ENCODE assay signal across 1 cellular context in genomic region chr22:46013460-46014416, GRCh38.
TF ChIP-seq lines count a peak whose summit lies in the region.

No MANE protein-coding gene starts in this region.

TF ChIP-seq in HEK293, 187 proteins besides CTCF, POLR2A, EP300 and RAD21 (continued from another document):
- peak; percentile 92 for TF ChIP-seq ZNF2 (tag by site-specific recombination; IDR thresholded peaks at IDR 0.05)
- TF ChIP-seq WT1 (tag by site-specific recombination; IDR thresholded peaks at IDR 0.05) = peak; percentile 58
- TF ChIP-seq, protein P1, sequence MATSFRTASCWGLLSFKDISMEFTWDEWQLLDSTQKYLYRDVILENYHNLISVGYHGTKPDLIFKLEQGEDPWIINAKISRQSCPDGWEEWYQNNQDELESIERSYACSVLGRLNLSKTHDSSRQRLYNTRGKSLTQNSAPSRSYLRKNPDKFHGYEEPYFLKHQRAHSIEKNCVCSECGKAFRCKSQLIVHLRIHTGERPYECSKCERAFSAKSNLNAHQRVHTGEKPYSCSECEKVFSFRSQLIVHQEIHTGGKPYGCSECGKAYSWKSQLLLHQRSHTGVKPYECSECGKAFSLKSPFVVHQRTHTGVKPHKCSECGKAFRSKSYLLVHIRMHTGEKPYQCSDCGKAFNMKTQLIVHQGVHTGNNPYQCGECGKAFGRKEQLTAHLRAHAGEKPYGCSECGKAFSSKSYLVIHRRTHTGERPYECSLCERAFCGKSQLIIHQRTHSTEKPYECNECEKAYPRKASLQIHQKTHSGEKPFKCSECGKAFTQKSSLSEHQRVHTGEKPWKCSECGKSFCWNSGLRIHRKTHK (tag by site-specific recombination; IDR thresholded peaks at IDR 0.05) = no peak
- 0 out of 2 replicates have a peak, but pooled peaks have one; percentile 32 for TF ChIP-seq ZNF561 (tag by site-specific recombination; IDR thresholded peaks at IDR 0.05; ENCODE audit: borderline replicate concordance)
- peak; percentile 76; the same call in 1 of the 2 replicates for TF ChIP-seq ZFP69B (tag by site-specific recombination; IDR thresholded peaks at IDR 0.05)
- peak; percentile 100 for TF ChIP-seq KLF9 (tag by site-specific recombination; IDR thresholded peaks at IDR 0.05; ENCODE audit: low read depth)
- TF ChIP-seq, protein P2, sequence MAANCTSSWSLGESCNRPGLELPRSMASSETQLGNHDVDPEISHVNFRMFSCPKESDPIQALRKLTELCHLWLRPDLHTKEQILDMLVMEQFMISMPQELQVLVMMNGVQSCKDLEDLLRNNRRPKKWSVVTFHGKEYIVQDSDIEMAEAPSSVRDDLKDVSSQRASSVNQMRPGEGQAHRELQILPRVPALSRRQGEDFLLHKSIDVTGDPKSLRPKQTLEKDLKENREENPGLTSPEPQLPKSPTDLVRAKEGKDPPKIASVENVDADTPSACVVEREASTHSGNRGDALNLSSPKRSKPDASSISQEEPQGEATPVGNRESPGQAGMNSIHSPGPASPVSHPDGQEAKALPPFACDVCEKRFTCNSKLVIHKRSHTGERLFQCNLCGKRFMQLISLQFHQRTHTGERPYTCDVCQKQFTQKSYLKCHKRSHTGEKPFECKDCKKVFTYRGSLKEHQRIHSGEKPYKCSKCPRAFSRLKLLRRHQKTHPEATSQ (tag by site-specific recombination; IDR thresholded peaks at IDR 0.05) = peak; percentile 94; the same call in 1 of the 2 replicates
- peak; percentile 35 for TF ChIP-seq ZNF518A (tag by site-specific recombination; conservative IDR thresholded peaks at IDR 0.05; ENCODE audit: low read depth)
- TF ChIP-seq ZNF654 (tag by site-specific recombination; IDR thresholded peaks at IDR 0.05; ENCODE audit: low read depth) = peak; percentile 62
- TF ChIP-seq ZNF394 (tag by site-specific recombination; IDR thresholded peaks at IDR 0.05; ENCODE audit: borderline replicate concordance) = peak; percentile 68; the same call in 1 of the 2 replicates
- TF ChIP-seq ZFHX2 (tag by site-specific recombination; conservative IDR thresholded peaks at IDR 0.05) = peak; percentile 93
- peak; percentile 36; the same call in 1 of the 2 replicates for TF ChIP-seq ZNF707 (tag by site-specific recombination; IDR thresholded peaks at IDR 0.05)
- no peak for TF ChIP-seq ZNF585B (tag by site-specific recombination; IDR thresholded peaks at IDR 0.05)
- TF ChIP-seq ZNF366 (tag by site-specific recombination; conservative IDR thresholded peaks at IDR 0.05) = peak; percentile 98
- no peak for TF ChIP-seq ZNF624 (tag by site-specific recombination; IDR thresholded peaks at IDR 0.05)
- no peak for TF ChIP-seq ZNF169 (tag by site-specific recombination; IDR thresholded peaks at IDR 0.05)
- peak; percentile 93 for TF ChIP-seq KLF16 (tag by site-specific recombination; IDR thresholded peaks at IDR 0.05)
- peak; percentile 99 for TF ChIP-seq ZFP37 (tag by site-specific recombination; IDR thresholded peaks at IDR 0.05)
- TF ChIP-seq ZNF621 (tag by site-specific recombination; IDR thresholded peaks at IDR 0.05) = no peak
- TF ChIP-seq ZNF10 (tag by site-specific recombination; IDR thresholded peaks at IDR 0.05) = peak; percentile 63; the same call in 1 of the 2 replicates
- TF ChIP-seq, protein P3, sequence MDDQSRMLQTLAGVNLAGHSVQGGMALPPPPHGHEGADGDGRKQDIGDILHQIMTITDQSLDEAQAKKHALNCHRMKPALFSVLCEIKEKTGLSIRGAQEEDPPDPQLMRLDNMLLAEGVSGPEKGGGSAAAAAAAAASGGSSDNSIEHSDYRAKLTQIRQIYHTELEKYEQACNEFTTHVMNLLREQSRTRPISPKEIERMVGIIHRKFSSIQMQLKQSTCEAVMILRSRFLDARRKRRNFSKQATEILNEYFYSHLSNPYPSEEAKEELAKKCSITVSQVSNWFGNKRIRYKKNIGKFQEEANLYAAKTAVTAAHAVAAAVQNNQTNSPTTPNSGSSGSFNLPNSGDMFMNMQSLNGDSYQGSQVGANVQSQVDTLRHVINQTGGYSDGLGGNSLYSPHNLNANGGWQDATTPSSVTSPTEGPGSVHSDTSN (CRISPR knock-in tag; IDR thresholded peaks at IDR 0.05) = no peak
- peak; percentile 89 for TF ChIP-seq EGR2 (tag by site-specific recombination; IDR thresholded peaks at IDR 0.05; ENCODE audit: low read depth)
- no peak for TF ChIP-seq ZNF704 (tag by site-specific recombination; IDR thresholded peaks at IDR 0.05)
- no peak for TF ChIP-seq ZNF677 (tag by site-specific recombination; IDR thresholded peaks at IDR 0.05)
- TF ChIP-seq ZNF791 (tag by site-specific recombination; IDR thresholded peaks at IDR 0.05) = no peak
- peak; percentile 99 for TF ChIP-seq ZNF600 (tag by site-specific recombination; IDR thresholded peaks at IDR 0.05)
- TF ChIP-seq BCL11B (tag by site-specific recombination; IDR thresholded peaks at IDR 0.05; ENCODE audit: low read depth) = peak; percentile 50; the same call in 1 of the 2 replicates
- no peak for TF ChIP-seq HOXA7 (CRISPR knock-in tag; IDR thresholded peaks at IDR 0.05; ENCODE audit: borderline replicate concordance)
- TF ChIP-seq ZNF341 (tag by site-specific recombination; IDR thresholded peaks at IDR 0.05; ENCODE audit: low read depth) = peak; percentile 98
- TF ChIP-seq ZNF530 (tag by site-specific recombination; IDR thresholded peaks at IDR 0.05; ENCODE audit: low read depth) = no peak
- peak; percentile 23; the same call in 1 of the 2 replicates for TF ChIP-seq ZNF623 (tag by site-specific recombination; IDR thresholded peaks at IDR 0.05)
- no peak for TF ChIP-seq SETDB1 (IDR thresholded peaks at IDR 0.05; ENCODE audit: insufficient read length, low read length)
- no peak for TF ChIP-seq ZNF148 (tag by site-specific recombination; IDR thresholded peaks at IDR 0.05; ENCODE audit: borderline replicate concordance)
- TF ChIP-seq ZNF449 (tag by site-specific recombination; IDR thresholded peaks at IDR 0.05) = peak; percentile 23; the same call in 1 of the 2 replicates
- peak; percentile 96 for TF ChIP-seq ZBTB48 (tag by site-specific recombination; IDR thresholded peaks at IDR 0.05)
- TF ChIP-seq ZNF311 (tag by site-specific recombination; IDR thresholded peaks at IDR 0.05; ENCODE audit: borderline replicate concordance) = no peak
- TF ChIP-seq, protein P4, sequence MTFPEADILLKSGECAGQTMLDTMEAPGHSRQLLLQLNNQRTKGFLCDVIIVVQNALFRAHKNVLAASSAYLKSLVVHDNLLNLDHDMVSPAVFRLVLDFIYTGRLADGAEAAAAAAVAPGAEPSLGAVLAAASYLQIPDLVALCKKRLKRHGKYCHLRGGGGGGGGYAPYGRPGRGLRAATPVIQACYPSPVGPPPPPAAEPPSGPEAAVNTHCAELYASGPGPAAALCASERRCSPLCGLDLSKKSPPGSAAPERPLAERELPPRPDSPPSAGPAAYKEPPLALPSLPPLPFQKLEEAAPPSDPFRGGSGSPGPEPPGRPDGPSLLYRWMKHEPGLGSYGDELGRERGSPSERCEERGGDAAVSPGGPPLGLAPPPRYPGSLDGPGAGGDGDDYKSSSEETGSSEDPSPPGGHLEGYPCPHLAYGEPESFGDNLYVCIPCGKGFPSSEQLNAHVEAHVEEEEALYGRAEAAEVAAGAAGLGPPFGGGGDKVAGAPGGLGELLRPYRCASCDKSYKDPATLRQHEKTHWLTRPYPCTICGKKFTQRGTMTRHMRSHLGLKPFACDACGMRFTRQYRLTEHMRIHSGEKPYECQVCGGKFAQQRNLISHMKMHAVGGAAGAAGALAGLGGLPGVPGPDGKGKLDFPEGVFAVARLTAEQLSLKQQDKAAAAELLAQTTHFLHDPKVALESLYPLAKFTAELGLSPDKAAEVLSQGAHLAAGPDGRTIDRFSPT (tag by site-specific recombination; IDR thresholded peaks at IDR 0.05) = peak; percentile 71
- TF ChIP-seq REPIN1 (tag by site-specific recombination; IDR thresholded peaks at IDR 0.05; ENCODE audit: low read depth) = 0 out of 2 replicates have a peak, but pooled peaks have one; percentile 60
- TF ChIP-seq ZBTB6 (tag by site-specific recombination; IDR thresholded peaks at IDR 0.05) = peak; percentile 3
- TF ChIP-seq, protein P5, sequence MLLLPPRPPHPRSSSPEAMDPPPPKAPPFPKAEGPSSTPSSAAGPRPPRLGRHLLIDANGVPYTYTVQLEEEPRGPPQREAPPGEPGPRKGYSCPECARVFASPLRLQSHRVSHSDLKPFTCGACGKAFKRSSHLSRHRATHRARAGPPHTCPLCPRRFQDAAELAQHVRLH (tag by site-specific recombination; IDR thresholded peaks at IDR 0.05) = peak; percentile 21; the same call in 1 of the 2 replicates
- TF ChIP-seq ZBTB17 (tag by site-specific recombination; IDR thresholded peaks at IDR 0.05) = peak; percentile 96
- no peak for TF ChIP-seq ZNF391 (tag by site-specific recombination; IDR thresholded peaks at IDR 0.05; ENCODE audit: borderline replicate concordance, low read depth)
- TF ChIP-seq ZNF768 (tag by site-specific recombination; IDR thresholded peaks at IDR 0.05) = no peak
- 0 out of 2 replicates have a peak, but pooled peaks have one; percentile 29 for TF ChIP-seq TRIM28 (IDR thresholded peaks at IDR 0.05; ENCODE audit: borderline replicate concordance, low read length)
- peak; percentile 95 for TF ChIP-seq ZEB2 (tag by site-specific recombination; IDR thresholded peaks at IDR 0.05)
